16 cellular contexts compared by ENCODE assay signal in the genomic region with DNA sequence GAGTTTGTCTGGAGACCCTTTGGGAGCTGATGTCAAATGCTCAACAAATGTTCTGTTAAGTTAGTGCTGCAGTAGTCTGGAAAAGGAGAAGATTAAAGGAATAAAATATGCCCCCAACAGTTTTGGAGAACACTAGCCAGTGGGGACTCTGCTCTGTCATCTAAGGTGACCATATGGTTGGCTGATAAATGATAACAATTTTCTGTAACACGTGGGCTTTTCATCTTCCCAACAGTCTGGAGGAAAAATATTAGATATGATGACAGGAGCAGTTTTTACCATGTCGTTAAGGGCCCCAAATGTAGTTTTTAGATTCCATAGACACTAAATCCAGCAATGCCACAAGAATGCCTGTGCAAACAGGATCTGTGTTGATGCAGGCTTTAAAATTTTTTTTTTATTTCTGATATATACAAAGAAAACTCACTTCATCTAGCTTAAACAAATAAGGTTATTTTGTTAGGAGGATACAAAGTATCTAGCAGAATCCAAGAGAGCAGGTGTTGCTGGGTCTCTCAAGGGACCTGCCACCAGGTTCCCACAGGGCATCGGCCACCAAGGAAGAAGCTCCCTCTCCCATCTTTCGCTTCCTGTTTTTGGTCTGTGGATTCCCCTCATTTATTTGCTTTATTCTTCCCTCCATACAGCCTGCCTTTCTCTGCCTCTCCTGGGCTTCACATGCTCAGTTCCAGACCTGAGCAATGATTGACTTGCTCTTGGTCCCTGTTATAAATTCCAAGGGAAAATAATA.
"Had no signal": no experiment of that assay in that cellular context is flagged by ENCODE, and none has a peak within 500 bp of the region (broad histone marks: within the 10 kb centered on the region; RNA-seq: fewer than 3 reads in every experiment).

No MANE protein-coding gene starts in this region.

- H3K27me3 Mint-ChIP-seq: activated naive CD8-positive, alpha-beta T cell had no signal

- ATAC-seq: left lobe of liver; pancreas; stimulated activated effector memory CD8-positive, alpha-beta T cell treated with anti-CD3 and anti-CD28 coated beads, Interleukin-12 subunit alpha, Interleukin-12 subunit beta, amount 100 ng/mL, for 72 hours had no signal

- H3K4me1 Mint-ChIP-seq: brain had no signal

- H3K27me3 ChIP-seq: pancreas had no signal

- H3K9me3 Mint-ChIP-seq: brain; stimulated activated effector memory CD8-positive, alpha-beta T cell treated with anti-CD3 and anti-CD28 coated beads, Interleukin-12 subunit alpha, Interleukin-12 subunit beta, amount 100 ng/mL, for 72 hours had no signal

- H3K4me3 ChIP-seq: coronary artery, pancreas had no signal

- DNase-seq: activated CD4-positive, alpha-beta T cell treated with anti-CD3 and anti-CD28 coated beads, Interleukin-2, amount 50 U/mL, for 48 hours; activated CD4-positive, CD25-positive, alpha-beta regulatory T cell treated with anti-CD3 and anti-CD28 coated beads, Interleukin-2, amount 50 U/mL, for 72 hours; central memory CD4-positive, alpha-beta T cell; effector CD4-positive, alpha-beta T cell; foreskin fibroblast; hippocampal formation; pancreas; stimulated activated CD4-positive, alpha-beta T cell treated with anti-CD3 and anti-CD28 coated beads, Interleukin-12 subunit alpha, Interleukin-12 subunit beta, amount 100 ng/mL, for 4 hours; T-helper 9 cell had no signal

- H3K9me3 ChIP-seq: pancreas had no signal

- H3K4me3 Mint-ChIP-seq: activated naive CD8-positive, alpha-beta T cell; brain; stimulated activated effector memory CD8-positive, alpha-beta T cell treated with anti-CD3 and anti-CD28 coated beads, Interleukin-12 subunit alpha, Interleukin-12 subunit beta, amount 100 ng/mL, for 72 hours had no signal

- H3K27ac ChIP-seq: coronary artery, pancreas had no signal

- H3K36me3 Mint-ChIP-seq: activated naive CD8-positive, alpha-beta T cell; brain; stimulated activated effector memory CD8-positive, alpha-beta T cell treated with anti-CD3 and anti-CD28 coated beads, Interleukin-12 subunit alpha, Interleukin-12 subunit beta, amount 100 ng/mL, for 72 hours had no signal

- H3K27ac Mint-ChIP-seq: brain; stimulated activated effector memory CD8-positive, alpha-beta T cell treated with anti-CD3 and anti-CD28 coated beads, Interleukin-12 subunit alpha, Interleukin-12 subunit beta, amount 100 ng/mL, for 72 hours had no signal

- FAIRE-seq: endothelial cell of umbilical vein, keratinocyte, pancreas had no signal

- H3K36me3 ChIP-seq: pancreas had no signal
